In the genomic region with DNA sequence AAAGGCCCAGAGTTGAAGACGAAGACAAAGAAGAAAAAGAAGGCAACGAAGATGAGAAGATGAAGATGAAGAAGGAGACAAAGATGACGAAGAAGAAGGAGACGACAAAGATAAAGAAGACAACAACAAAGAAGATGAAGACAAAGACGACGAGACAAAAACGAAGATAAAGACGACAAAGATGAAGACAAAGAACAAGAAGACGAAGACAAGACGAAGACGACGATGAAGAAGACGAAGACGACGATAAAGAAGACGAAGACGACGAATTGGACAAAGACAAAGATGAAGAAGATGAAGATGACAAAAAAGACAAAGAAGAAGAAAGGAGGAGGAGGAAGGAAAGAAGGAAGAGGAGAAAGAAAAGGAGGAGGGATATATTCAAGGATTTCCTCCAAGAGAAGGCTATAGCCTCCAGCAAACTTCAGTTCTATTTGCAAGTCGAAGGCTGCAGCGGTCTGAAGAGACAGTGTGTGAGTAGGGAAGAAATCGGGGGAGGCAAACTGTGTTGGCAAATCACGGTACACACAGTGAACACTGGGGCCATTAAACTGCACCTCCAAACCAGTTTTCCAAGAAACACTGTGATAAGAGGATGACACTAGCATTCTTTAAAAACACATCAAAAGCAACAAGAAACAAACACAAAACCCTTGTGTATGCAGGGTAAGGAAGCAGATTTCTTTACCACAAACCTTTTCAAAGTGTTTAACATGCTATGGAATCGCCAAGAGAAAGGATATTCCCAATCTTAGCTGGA, we compare ENCODE assay signal across 17 cellular contexts.
"Had no signal": no experiment of that assay in that cellular context is flagged by ENCODE, and none has a peak within 500 bp of the region (broad histone marks: within the 10 kb centered on the region; RNA-seq: fewer than 3 reads in every experiment).

No MANE protein-coding gene starts in this region.

- DNase-seq: activated CD4-positive, alpha-beta T cell treated with anti-CD3 and anti-CD28 coated beads, Interleukin-2, amount 50 U/mL, for 4 hours; activated CD4-positive, CD25-positive, alpha-beta regulatory T cell; body of pancreas; endodermal cell; foreskin keratinocyte; hippocampal formation; left cardiac atrium; mesendoderm; nucleus accumbens; SK-N-SH; stimulated activated naive CD4-positive, alpha-beta T cell; substantia nigra; T-helper 9 cell; tibial artery had no signal

- H3K9me3 ChIP-seq: body of pancreas, SK-N-SH, tibial artery had no signal

- ATAC-seq: activated naive CD4-positive, alpha-beta T cell treated with anti-CD3 and anti-CD28 coated beads, Interleukin-2, amount 50 U/mL, for 72 hours; body of pancreas; foreskin keratinocyte; left cardiac atrium; natural killer cell treated with Interleukin-12 subunit alpha and Interleukin-12 subunit beta and Interleukin-15 and Interleukin-18, amount 100 ng/mL, for 72 hours had no signal

- H3K9me3 Mint-ChIP-seq: activated naive CD4-positive, alpha-beta T cell treated with anti-CD3 and anti-CD28 coated beads, Interleukin-2, amount 50 U/mL, for 72 hours; endodermal cell; natural killer cell treated with Interleukin-12 subunit alpha and Interleukin-12 subunit beta and Interleukin-15 and Interleukin-18, amount 100 ng/mL, for 72 hours had no signal

- H3K27ac Mint-ChIP-seq: endodermal cell had no signal

- FAIRE-seq: islet of Langerhans had no signal

- H3K27me3 Mint-ChIP-seq: natural killer cell treated with Interleukin-12 subunit alpha and Interleukin-12 subunit beta and Interleukin-15 and Interleukin-18, amount 100 ng/mL, for 72 hours had no signal

- H3K4me3 Mint-ChIP-seq: endodermal cell; natural killer cell treated with Interleukin-12 subunit alpha and Interleukin-12 subunit beta and Interleukin-15 and Interleukin-18, amount 100 ng/mL, for 72 hours had no signal
